In genomic region chr3:79415351-79415750, GRCh38 we compare ENCODE assay signal across 21 cellular contexts.
DNase-seq lines count a peak whose midpoint lies in the region; ATAC-seq and TF ChIP-seq lines count a peak whose summit lies in the region.
"Had no signal": no experiment of that assay in that cellular context is flagged by ENCODE, and none has a peak within 500 bp of the region (broad histone marks: within the 10 kb centered on the region; RNA-seq: fewer than 3 reads in every experiment).

No MANE protein-coding gene starts in this region.

- POLR2A ChIA-PET in PC-9 (lab: Charles Lee; ENCODE audit: unreplicated experiment) = no interaction called here
- POLR2A ChIA-PET in MCF 10A (lab: Yijun Ruan, JAX) = no interaction called here

- no peaks in the 10 kb centered on the region for H3K4me1 Mint-ChIP-seq in MCF 10A (ENCODE audit: insufficient read depth, unreplicated experiment)
- H3K4me1 Mint-ChIP-seq: GM23338 had no signal

- H3K9ac ChIP-seq in GM23248 (no peak overlapping the region), smooth muscle cell (ENCODE audit: low read depth) (no peak overlapping the region)
- H3K9ac ChIP-seq: SK-N-SH had no signal

- H3K27me3 Mint-ChIP-seq in MCF 10A (ENCODE audit: insufficient read depth, unreplicated experiment) = peaks cover 97% of the 10 kb centered on the region
- H3K27me3 Mint-ChIP-seq: IgD-negative memory B cell had no signal

- H3K4me3 Mint-ChIP-seq in MCF 10A (ENCODE audit: unreplicated experiment) = no peak overlapping the region
- H3K4me3 Mint-ChIP-seq: GM23338, IgD-negative memory B cell had no signal

- H3K27ac ChIP-seq in GM23248 = 0 out of 2 replicates have a peak overlapping the region, but pooled peaks have one; percentile 28
- H3K27ac ChIP-seq in smooth muscle cell (ENCODE audit: low read depth) = peak overlapping the region; percentile 9
- no peak overlapping the region for H3K27ac ChIP-seq in PC-9

- no peak overlapping the region for H3K27ac Mint-ChIP-seq in MCF 10A (ENCODE audit: low read depth, unreplicated experiment)
- H3K27ac Mint-ChIP-seq: GM23338, IgD-negative memory B cell had no signal

- H3K36me3 ChIP-seq in GM23248 (ENCODE audit: low read depth) = no peaks in the 10 kb centered on the region
- no peaks in the 10 kb centered on the region for H3K36me3 ChIP-seq in smooth muscle cell (ENCODE audit: low read depth)
- H3K36me3 ChIP-seq in PC-9 (ENCODE audit: low read depth) = no peaks in the 10 kb centered on the region
- H3K36me3 ChIP-seq: BE2C, MG63 had no signal

- no peaks in the 10 kb centered on the region for H3K36me3 Mint-ChIP-seq in MCF 10A (ENCODE audit: insufficient read depth, unreplicated experiment)

- H2AFZ ChIP-seq in GM23248 (no peak overlapping the region), smooth muscle cell (ENCODE audit: low read depth) (no peak overlapping the region), PC-9 (no peak overlapping the region)
- H2AFZ ChIP-seq: GM23338 had no signal

- H3K4me3 ChIP-seq in GM23248 (peak overlapping the region; percentile 15), astrocyte of the spinal cord (ENCODE audit: low read depth, low read length) (no peak overlapping the region), fibroblast of pulmonary artery (replicated peaks; ENCODE audit: low read depth, low read length) (no peak overlapping the region), smooth muscle cell (no peak overlapping the region), PC-9 (no peak overlapping the region)
- H3K4me3 ChIP-seq: GM23338, MG63 had no signal

- no peak for ATAC-seq in HG03378 (IDR thresholded peaks at IDR 0.05; ENCODE audit: unreplicated experiment)
- ATAC-seq: GM23338, Panc1 had no signal

- H4K20me1 ChIP-seq in GM23248 (ENCODE audit: insufficient read depth) = no peaks in the 10 kb centered on the region
- H4K20me1 ChIP-seq in smooth muscle cell (ENCODE audit: low read depth) = no peaks in the 10 kb centered on the region
- no peaks in the 10 kb centered on the region for H4K20me1 ChIP-seq in PC-9 (ENCODE audit: insufficient read depth)

- TF ChIP-seq CTCF in astrocyte of the spinal cord (IDR thresholded peaks at IDR 0.05; ENCODE audit: low read depth, low read length) (no peak), fibroblast of pulmonary artery (IDR thresholded peaks at IDR 0.05; ENCODE audit: low read length, missing control alignments) (no peak), smooth muscle cell (IDR thresholded peaks at IDR 0.05; ENCODE audit: borderline replicate concordance, insufficient read depth, poor library complexity, severe bottlenecking) (no peak), PC-9 (conservative IDR thresholded peaks at IDR 0.05) (no peak), MCF 10A (IDR thresholded peaks at IDR 0.05; ENCODE audit: unreplicated experiment) (no peak)

- in situ Hi-C loops in GM23248 (cut with MboI) = no loop called here
- in situ Hi-C loops in astrocyte of the spinal cord (cut with HindIII; ENCODE audit: low sequenced_read_pairs) = no loop called here

- H3K9me2 ChIP-seq in GM23248 (ENCODE audit: insufficient read depth) = no peaks in the 10 kb centered on the region
- H3K9me2 ChIP-seq in PC-9 (ENCODE audit: insufficient read depth) = no peaks in the 10 kb centered on the region
- H3K9me2 ChIP-seq: SK-N-SH had no signal

- no peaks in the 10 kb centered on the region for H3K9me3 Mint-ChIP-seq in MCF 10A (ENCODE audit: unreplicated experiment)
- H3K9me3 Mint-ChIP-seq: GM23338 had no signal

- H3K4me1 ChIP-seq in GM23248 (ENCODE audit: insufficient read depth) (peaks cover 16% of the 10 kb centered on the region), smooth muscle cell (ENCODE audit: low read depth) (no peaks in the 10 kb centered on the region), PC-9 (replicated peaks; ENCODE audit: insufficient read depth) (no peaks in the 10 kb centered on the region)

- H3F3A ChIP-seq in GM23248 (ENCODE audit: insufficient read depth) (peaks cover 13% of the 10 kb centered on the region; the same call in 1 of the 2 replicates), smooth muscle cell (ENCODE audit: low read depth) (no peaks in the 10 kb centered on the region), PC-9 (ENCODE audit: insufficient read depth, low read depth) (no peaks in the 10 kb centered on the region)

- intact Hi-C loops in PC-9 (cut with micrococcal nuclease; ENCODE audit: unreplicated experiment) = no loop called here
- intact Hi-C loops in MCF 10A (cut with micrococcal nuclease) = no loop called here

- H3K27me3 ChIP-seq in GM23248 (replicated peaks; ENCODE audit: insufficient read depth) (no peaks in the 10 kb centered on the region), smooth muscle cell (ENCODE audit: low read depth) (peaks cover 25% of the 10 kb centered on the region), PC-9 (ENCODE audit: insufficient read depth, low read depth) (no peaks in the 10 kb centered on the region)
- H3K27me3 ChIP-seq: BE2C, MG63 had no signal

- H3K79me2 ChIP-seq in GM23248 (ENCODE audit: insufficient read depth) (no peaks in the 10 kb centered on the region), smooth muscle cell (ENCODE audit: low read depth) (no peaks in the 10 kb centered on the region), PC-9 (ENCODE audit: low read depth) (no peaks in the 10 kb centered on the region)

- DNase-seq in GM23248 (peak; percentile 13), astrocyte of the spinal cord (ENCODE audit: low read depth, low spot score) (peak; percentile 30), fibroblast of pulmonary artery (ENCODE audit: low read depth) (peak; percentile 19), smooth muscle cell (lab: John Stamatoyannopoulos, UW; ENCODE audit: unreplicated experiment) (no peak), DMS79 (lab: John Stamatoyannopoulos, UW) (no peak), PC-9 (no peak), MCF 10A (ENCODE audit: unreplicated experiment) (no peak)
- DNase-seq: BE2C, DMS79 treated with DMSO at 0.1 percent for 48 hours, Karpas-422, NCI-H1417, NCI-H187, NCI-H2107, NCI-H510A, SIG-M5, SK-N-SH had no signal

- no TSS peak for BruUV-seq in PC-9 (replicated peaks; lab: Mats Ljungman, UMichigan)
- no TSS peak for BruUV-seq in MCF 10A (replicated peaks; lab: Mats Ljungman, UMichigan)

- H3K9me3 ChIP-seq in GM23248 (ENCODE audit: low read depth) (no peaks in the 10 kb centered on the region), smooth muscle cell (replicated peaks; ENCODE audit: low read depth) (no peaks in the 10 kb centered on the region), PC-9 (ENCODE audit: insufficient read depth, low read depth) (no peaks in the 10 kb centered on the region)
- H3K9me3 ChIP-seq: BE2C, MG63, SK-N-SH had no signal

- H3K4me2 ChIP-seq in GM23248 (ENCODE audit: unreplicated experiment) = peak overlapping the region; percentile 27
- peak overlapping the region; percentile 1 for H3K4me2 ChIP-seq in smooth muscle cell
- H3K4me2 ChIP-seq in PC-9 = no peak overlapping the region
- H3K4me2 ChIP-seq: GM23338, SK-N-SH had no signal

- CTCF ChIA-PET in PC-9 (lab: Charles Lee) (no interaction called here), MCF 10A (lab: Yijun Ruan, JAX) (no interaction called here)

- WGBS in GM23248 (ENCODE audit: low coverage in 1 of 2, low lambda C conversion rate in 2 of 2, missing lambda C conversion rate in 2 of 2), 2 experiments = 55 to 58% methylated on average over 3 of the region's 3 CpGs
- 54% methylated on average over 3 of the region's 3 CpGs for WGBS in smooth muscle cell (ENCODE audit: low lambda C conversion rate)

Comparison
In these comparisons a context has a peak if more than half of its experiments do, and no peak if none do; other contexts are left out.
1. DNase-seq: peak in GM23248 (single experiment), astrocyte of the spinal cord (single experiment) and fibroblast of pulmonary artery (single experiment); none in smooth muscle cell (single experiment), DMS79 (single experiment), PC-9 (0 of 2) and MCF 10A (single experiment).